13 cellular contexts compared by ENCODE assay signal in the genomic region with DNA sequence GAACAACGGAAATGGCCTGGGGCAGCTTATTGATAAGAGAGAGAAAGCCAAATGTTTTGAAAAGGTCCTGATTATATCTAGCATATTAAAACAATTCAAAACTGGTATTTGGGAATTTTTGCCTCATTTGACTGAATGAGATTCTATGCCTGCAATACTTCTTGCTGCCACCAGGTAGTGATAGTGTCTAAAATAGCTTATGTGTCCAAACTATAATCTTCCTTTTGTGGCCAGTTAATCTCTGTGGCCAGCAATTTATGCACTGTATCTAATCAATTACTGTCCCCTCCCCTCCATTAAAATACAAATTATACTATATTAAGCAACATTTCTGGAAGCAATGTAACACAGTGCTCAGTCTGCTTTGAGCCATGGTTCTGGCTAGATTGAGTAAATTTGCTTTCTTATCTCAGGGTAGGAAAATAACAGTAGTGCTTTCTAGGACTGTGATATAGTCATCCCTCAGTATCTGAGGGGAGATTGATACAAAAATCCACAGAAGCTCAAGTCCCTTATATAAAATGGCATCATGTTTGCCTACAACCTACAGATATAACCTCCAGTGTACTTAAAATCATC.
DNase-seq lines count a peak whose midpoint lies in the region; ATAC-seq and TF ChIP-seq lines count a peak whose summit lies in the region.
"Had no signal": no experiment of that assay in that cellular context is flagged by ENCODE, and none has a peak within 500 bp of the region (broad histone marks: within the 10 kb centered on the region; RNA-seq: fewer than 3 reads in every experiment).

No MANE protein-coding gene starts in this region.

- intact Hi-C loops in HCT116 (cut with micrococcal nuclease), result loop anchor here (5.0 kb wide), 1 partner anchor 198 kb away; no protein-coding TSS in a partner anchor

- H3K9ac ChIP-seq in HCT116 (ENCODE audit: low read length) (no peak overlapping the region), liver (ENCODE audit: low read depth in 1 of 2, low read length in 2 of 2) (no peak overlapping the region)

- peak; percentile 60 for TF ChIP-seq CTCF in BE2C (IDR thresholded peaks at IDR 0.05; ENCODE audit: low read depth, low read length)
- peak; percentile 67 to 89 (median 69); a peak in 5 of 6 replicates for TF ChIP-seq CTCF in HCT116 (IDR thresholded peaks at IDR 0.05 in 2 of 3, conservative IDR thresholded peaks at IDR 0.05 in 1 of 3; ENCODE audit: borderline replicate concordance in 1 of 3, insufficient read depth in 1 of 3, low read depth in 2 of 3, low read length in 2 of 3)
- TF ChIP-seq CTCF in WTC11 (IDR thresholded peaks at IDR 0.05), result peak; percentile 87
- peak; percentile 33 for TF ChIP-seq CTCF in liver (IDR thresholded peaks at IDR 0.05; ENCODE audit: low read depth, low read length, missing input control)

- H4K20me1 ChIP-seq in HCT116 (ENCODE audit: insufficient read depth), result no peaks in the 10 kb centered on the region

- RAD21 ChIA-PET in HCT116 (lab: Charles Lee; ENCODE audit: low non-redundant PET in 1 of 2, low total read pairs in 2 of 2, uncharacterized antibody in 2 of 2, unreplicated experiment in 2 of 2), result interaction anchor here in 1 of 2 experiments (1.0 kb wide), 1 partner anchor 196 kb away, joined by 3 read pairs; no protein-coding TSS in a partner anchor

- H3K4me1 Mint-ChIP-seq in WTC11, result peaks cover 30% of the 10 kb centered on the region

- peaks cover 45% of the 10 kb centered on the region for H3K27me3 Mint-ChIP-seq in WTC11 (ENCODE audit: low read depth)

- H3K9me2 ChIP-seq in HCT116 (ENCODE audit: insufficient read depth), result no peaks in the 10 kb centered on the region

- no peak overlapping the region for H3K4me3 Mint-ChIP-seq in WTC11
- H3K4me3 Mint-ChIP-seq: activated T-cell treated with anti-CD3 and anti-CD28 coated beads, Interleukin-2, amount 50 U/mL, for 4 hours; dendritic cell treated with granulocyte-macrophage colony-stimulating factor and Interleukin-4, amounts not matched to agents 40 ng/mL and 50 ng/mL, for 4 days; T-helper 17 cell had no signal

- no TSS peak for BruUV-seq in HCT116 (replicated peaks; lab: Mats Ljungman, UMichigan)

- H2AFZ ChIP-seq in HCT116 (ENCODE audit: low read depth, low read length, poor library complexity, severe bottlenecking), result no peak overlapping the region

- POLR2A ChIA-PET in HCT116 (lab: Charles Lee), result no interaction called here
- POLR2A ChIA-PET in WTC11 (lab: Charles Lee), result interaction anchor here (1.2 kb wide), 1 partner anchor 22 kb away, joined by 3 read pairs; no protein-coding TSS in a partner anchor

- no peak overlapping the region for H3K27ac Mint-ChIP-seq in WTC11
- H3K27ac Mint-ChIP-seq: dendritic cell treated with granulocyte-macrophage colony-stimulating factor and Interleukin-4, amounts not matched to agents 40 ng/mL and 50 ng/mL, for 4 days; T-helper 17 cell had no signal

- no peak for DNase-seq in BE2C
- no peak for DNase-seq in HCT116 (ENCODE audit: low read depth, low spot score)
- DNase-seq in WTC11 (ENCODE audit: low spot score), result no peak
- no peak for DNase-seq in DMS153 treated with DMSO at 0.1 percent for 48 hours (lab: John Stamatoyannopoulos, UW; ENCODE audit: unreplicated experiment)
- no peak for DNase-seq in NCI-H1930 (lab: John Stamatoyannopoulos, UW)
- no peak for DNase-seq in DMS79 (lab: John Stamatoyannopoulos, UW)
- DNase-seq: activated T-cell treated with anti-CD3 and anti-CD28 coated beads, Interleukin-2, amount 50 U/mL, for 4 hours; NCI-H2081 treated with DMSO at 0.1 percent for 48 hours; retina; T-helper 17 cell had no signal

- H3K27ac ChIP-seq in HCT116 (ENCODE audit: low read depth, low read length) (no peak overlapping the region), liver (ENCODE audit: low read depth in 1 of 2, low read length in 2 of 2) (no peak overlapping the region)

- no peak for ATAC-seq in HCT116
- no peak for ATAC-seq in WTC11
- no peak for ATAC-seq in GM21786 (IDR thresholded peaks at IDR 0.05; ENCODE audit: unreplicated experiment)
- ATAC-seq: activated T-cell treated with anti-CD3 and anti-CD28 coated beads, Interleukin-2, amount 50 U/mL, for 4 hours; T-helper 17 cell had no signal

- H3K4me1 ChIP-seq in BE2C (no peaks in the 10 kb centered on the region), HCT116 (ENCODE audit: control insufficient read depth in 1 of 2, insufficient read depth in 2 of 2, low read length in 2 of 2) (no peaks in the 10 kb centered on the region), liver (ENCODE audit: control insufficient read depth in 4 of 4, insufficient read depth in 4 of 4, low read length in 3 of 4) (peaks cover 0 to 5% (median 2%) of the 10 kb centered on the region in 4 donors)

- H3K27me3 ChIP-seq in BE2C (no peaks in the 10 kb centered on the region), HCT116 (ENCODE audit: insufficient read depth, low read length) (no peaks in the 10 kb centered on the region), liver (ENCODE audit: control insufficient read depth in 4 of 4, insufficient read depth in 4 of 4, low read length in 3 of 4) (no peaks in the 10 kb centered on the region)

- peaks cover 6% of the 10 kb centered on the region for H3K36me3 Mint-ChIP-seq in WTC11

- H3K4me3 ChIP-seq in BE2C (ENCODE audit: low read depth, low read length) (no peak overlapping the region), HCT116 (replicated peaks in 1 of 2; ENCODE audit: low read depth in 1 of 2, low read length in 2 of 2) (no peak overlapping the region), liver (ENCODE audit: low read depth in 1 of 3, low read length in 3 of 3) (no peak overlapping the region)

- no peaks in the 10 kb centered on the region for H3K36me3 ChIP-seq in BE2C
- no peaks in the 10 kb centered on the region for H3K36me3 ChIP-seq in HCT116 (ENCODE audit: control insufficient read depth in 1 of 2, insufficient read depth in 2 of 2, low read length in 2 of 2)
- H3K36me3 ChIP-seq in liver (ENCODE audit: control insufficient read depth in 4 of 4, insufficient read depth in 3 of 4, low read depth in 1 of 4, low read length in 3 of 4), result no peaks in the 10 kb centered on the region

- H3K4me2 ChIP-seq in HCT116 (ENCODE audit: low read length), result no peak overlapping the region

- H3K9me3 Mint-ChIP-seq in WTC11, result peaks cover 14% of the 10 kb centered on the region
- H3K9me3 Mint-ChIP-seq: dendritic cell treated with granulocyte-macrophage colony-stimulating factor and Interleukin-4, amounts not matched to agents 40 ng/mL and 50 ng/mL, for 4 days had no signal

- WGBS in liver, result 72% methylated on average over 1 of the region's 1 CpG

- no peaks in the 10 kb centered on the region for H3K79me2 ChIP-seq in HCT116 (ENCODE audit: insufficient read depth, low read length)

- TF ChIP-seq RAD21 in HCT116 (IDR thresholded peaks at IDR 0.05; ENCODE audit: low read depth) (peak; percentile 61), liver (IDR thresholded peaks at IDR 0.05) (peak; percentile 13 to 33)

- CTCF ChIA-PET in HCT116 (lab: Charles Lee), result interaction anchor here (0.9 to 2.9 kb wide), 7 partner anchors 13 to 196 kb away, joined by 3 to 12 read pairs (median 5); a partner anchor contains a TSS
- CTCF ChIA-PET in WTC11 (lab: Charles Lee), result interaction anchor here (0.6 to 3.3 kb wide), 21 partner anchors 8 to 454 kb away, joined by 3 to 25 read pairs (median 4); a partner anchor contains a TSS

- H3K9me3 ChIP-seq in BE2C (no peaks in the 10 kb centered on the region), HCT116 (ENCODE audit: control insufficient read depth in 1 of 2, insufficient read depth in 1 of 2, low read depth in 1 of 2, low read length in 2 of 2) (peaks cover 0 to 9% of the 10 kb centered on the region in 2 experiments; a peak in 1 of 4 replicates), liver (ENCODE audit: control insufficient read depth in 4 of 4, low read length in 3 of 4) (peaks cover 0 to 7% (median 3%) of the 10 kb centered on the region in 4 donors)

- TF ChIP-seq POLR2A in HCT116 (IDR thresholded peaks at IDR 0.05; ENCODE audit: borderline replicate concordance, extremely low read depth, insufficient read depth, insufficient read length), result no peak

TF ChIP-seq in HCT116, 20 proteins besides CTCF, POLR2A, EP300 and RAD21:
- TF ChIP-seq FOSL1 (IDR thresholded peaks at IDR 0.05; ENCODE audit: low read depth) (no peak), CBX3 (IDR thresholded peaks at IDR 0.05; ENCODE audit: low read depth) (0 out of 2 replicates have a peak, but pooled peaks have one; percentile 15)

TF ChIP-seq in liver, 16 proteins besides CTCF, POLR2A, EP300 and RAD21 (continues in another document):
- TF ChIP-seq, protein P1, sequence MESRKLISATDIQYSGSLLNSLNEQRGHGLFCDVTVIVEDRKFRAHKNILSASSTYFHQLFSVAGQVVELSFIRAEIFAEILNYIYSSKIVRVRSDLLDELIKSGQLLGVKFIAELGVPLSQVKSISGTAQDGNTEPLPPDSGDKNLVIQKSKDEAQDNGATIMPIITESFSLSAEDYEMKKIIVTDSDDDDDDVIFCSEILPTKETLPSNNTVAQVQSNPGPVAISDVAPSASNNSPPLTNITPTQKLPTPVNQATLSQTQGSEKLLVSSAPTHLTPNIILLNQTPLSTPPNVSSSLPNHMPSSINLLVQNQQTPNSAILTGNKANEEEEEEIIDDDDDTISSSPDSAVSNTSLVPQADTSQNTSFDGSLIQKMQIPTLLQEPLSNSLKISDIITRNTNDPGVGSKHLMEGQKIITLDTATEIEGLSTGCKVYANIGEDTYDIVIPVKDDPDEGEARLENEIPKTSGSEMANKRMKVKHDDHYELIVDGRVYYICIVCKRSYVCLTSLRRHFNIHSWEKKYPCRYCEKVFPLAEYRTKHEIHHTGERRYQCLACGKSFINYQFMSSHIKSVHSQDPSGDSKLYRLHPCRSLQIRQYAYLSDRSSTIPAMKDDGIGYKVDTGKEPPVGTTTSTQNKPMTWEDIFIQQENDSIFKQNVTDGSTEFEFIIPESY (IDR thresholded peaks at IDR 0.05), result no peak
- TF ChIP-seq RXRA (IDR thresholded peaks at IDR 0.05), result no peak
- TF ChIP-seq HNF4A (conservative IDR thresholded peaks at IDR 0.05), result no peak
- TF ChIP-seq EGR1 (IDR thresholded peaks at IDR 0.05; ENCODE audit: low read depth in 2 of 2), result no peak
- no peak for TF ChIP-seq TAF1 (conservative IDR thresholded peaks at IDR 0.05)

Comparison
In these comparisons a context has a peak if more than half of its experiments do, and no peak if none do; other contexts are left out.
1. CTCF ChIP-seq: peak in every context shown above with its lines; median percentile 87 in WTC11; 69 in HCT116; 60 in BE2C; 33 in liver.